Comparison of ENCODE assay signal across 19 cellular contexts in the genomic region with DNA sequence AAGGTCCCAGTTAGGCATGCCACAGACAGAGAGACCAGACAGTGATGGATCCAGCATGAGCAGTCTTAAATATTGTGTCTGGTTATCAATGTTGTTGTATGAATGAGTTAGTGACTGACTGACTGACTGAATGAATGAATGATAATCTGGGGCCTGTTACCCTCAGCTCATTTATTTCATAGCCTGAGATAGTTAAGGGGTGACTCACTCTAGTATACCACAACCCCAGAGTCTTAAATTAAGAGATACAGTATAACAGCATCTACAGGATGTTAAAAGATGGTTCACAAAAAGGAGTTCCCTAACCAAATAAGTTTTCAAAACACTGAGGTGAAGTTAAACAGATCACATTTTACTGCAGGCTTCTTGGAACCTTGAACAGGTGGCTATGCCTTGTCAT.
DNase-seq lines count a peak whose midpoint lies in the region; ATAC-seq and TF ChIP-seq lines count a peak whose summit lies in the region.
"Had no signal": no experiment of that assay in that cellular context is flagged by ENCODE, and none has a peak within 500 bp of the region (broad histone marks: within the 10 kb centered on the region; RNA-seq: fewer than 3 reads in every experiment).

No MANE protein-coding gene starts in this region.

- no peak for TF ChIP-seq CTCF in SK-N-SH (IDR thresholded peaks at IDR 0.05)

- POLR2A ChIA-PET in SK-N-SH (lab: Yijun Ruan, JAX), result no interaction called here

- no peaks in the 10 kb centered on the region for H3F3A ChIP-seq in SK-N-SH (replicated peaks; ENCODE audit: insufficient read depth)

- CTCF ChIA-PET in SK-N-SH (lab: Yijun Ruan, JAX), result no interaction called here

- H3K4me1 ChIP-seq in SK-N-SH (ENCODE audit: control insufficient read depth in 1 of 2, insufficient read depth in 2 of 2, low read depth in 1 of 2, low read length in 1 of 2), result no peaks in the 10 kb centered on the region; a peak in 1 of 4 replicates
- H3K4me1 ChIP-seq: BLaER1 treated with 17β-estradiol and CSF1 and Interleukin-3, amounts not matched to agents 10 nM and 100 nM had no signal

- H3K27ac ChIP-seq in SK-N-SH (ENCODE audit: low read depth in 2 of 2, low read length in 1 of 2), result no peak overlapping the region
- H3K27ac ChIP-seq: 22Rv1; BLaER1 treated with 17β-estradiol and CSF1 and Interleukin-3, amounts not matched to agents 10 nM and 100 nM had no signal

- no peak overlapping the region for H3K4me3 ChIP-seq in SK-N-SH (ENCODE audit: low read depth in 2 of 2, low read length in 1 of 2)
- H3K4me3 ChIP-seq: BLaER1 treated with 17β-estradiol and CSF1 and Interleukin-3, amounts not matched to agents 10 nM and 100 nM had no signal

- DNase-seq in SK-N-SH (no peak), RPMI7951 (ENCODE audit: low read depth) (peak; percentile 43), kidney glomerular epithelial cell (lab: John Stamatoyannopoulos, UW) (peak; percentile 16), sciatic nerve (ENCODE audit: low spot score) (no peak), germinal center (ENCODE audit: low spot score) (no peak), SW 1271 (lab: John Stamatoyannopoulos, UW) (no peak)
- no peak for DNase-seq in activated naive CD4-positive, alpha-beta T cell treated with Interleukin-2 at 50 U/mL for 16 hours
- DNase-seq: Calu3; CD8-positive, alpha-beta T cell; GOT3; KG1; NCI-H1417 treated with DMSO at 0.1 percent for 48 hours; NCI-H1930; NCI-H526 had no signal

- no peaks in the 10 kb centered on the region for H4K20me1 ChIP-seq in SK-N-SH (ENCODE audit: insufficient read depth)
- H4K20me1 ChIP-seq: BLaER1 treated with 17β-estradiol and CSF1 and Interleukin-3, amounts not matched to agents 10 nM and 100 nM had no signal

- H3K27me3 ChIP-seq in SK-N-SH (ENCODE audit: insufficient read depth), result no peaks in the 10 kb centered on the region
- H3K27me3 ChIP-seq: BLaER1 treated with 17β-estradiol and CSF1 and Interleukin-3, amounts not matched to agents 10 nM and 100 nM had no signal

- no peaks in the 10 kb centered on the region for H3K79me2 ChIP-seq in SK-N-SH (ENCODE audit: insufficient read depth)

- H3K9ac ChIP-seq in SK-N-SH, result no peak overlapping the region
- H3K9ac ChIP-seq: BLaER1 treated with 17β-estradiol and CSF1 and Interleukin-3, amounts not matched to agents 10 nM and 100 nM had no signal

- no peaks in the 10 kb centered on the region for H3K36me3 ChIP-seq in SK-N-SH (replicated peaks in 1 of 2; ENCODE audit: control insufficient read depth in 1 of 2, insufficient read depth in 2 of 2, low read length in 1 of 2)
- H3K36me3 ChIP-seq: BLaER1 treated with 17β-estradiol and CSF1 and Interleukin-3, amounts not matched to agents 10 nM and 100 nM had no signal

- no peak for TF ChIP-seq EP300 in SK-N-SH (IDR thresholded peaks at IDR 0.05; ENCODE audit: borderline replicate concordance in 1 of 2, low read depth in 1 of 2, low read length in 1 of 2)

- ATAC-seq in SK-N-SH treated with all-trans-retinoic acid at 6 μM for 48 hours (no peak), sciatic nerve (no peak)
- ATAC-seq: CD8-positive, alpha-beta T cell; HepG2; Panc1 had no signal

- H3K9me2 ChIP-seq in SK-N-SH, result no peaks in the 10 kb centered on the region

- no peak for TF ChIP-seq RAD21 in SK-N-SH (IDR thresholded peaks at IDR 0.05; ENCODE audit: low read length)

- intact Hi-C loops in sciatic nerve (cut with DNase I), result no loop called here

- H2AFZ ChIP-seq in SK-N-SH (ENCODE audit: low read depth), result no peak overlapping the region

- no peaks in the 10 kb centered on the region for H3K9me3 ChIP-seq in SK-N-SH
- H3K9me3 ChIP-seq: BLaER1 treated with 17β-estradiol and CSF1 and Interleukin-3, amounts not matched to agents 10 nM and 100 nM had no signal

- H3K4me2 ChIP-seq in SK-N-SH, result no peak overlapping the region
- H3K4me2 ChIP-seq: BLaER1 treated with 17β-estradiol and CSF1 and Interleukin-3, amounts not matched to agents 10 nM and 100 nM had no signal

TF ChIP-seq in SK-N-SH treated with all-trans-retinoic acid at 6 μM for 48 hours, 23 proteins besides CTCF, POLR2A, EP300 and RAD21:
- TF ChIP-seq ZNF8 (CRISPR knock-in tag; IDR thresholded peaks at IDR 0.05), result peak; percentile 58; the same call in 1 of the 2 replicates
- TF ChIP-seq RARB (CRISPR knock-in tag; IDR thresholded peaks at IDR 0.05), result no peak

TF ChIP-seq in SK-N-SH, 30 proteins besides CTCF, POLR2A, EP300 and RAD21:
- no peak for TF ChIP-seq NFIC (IDR thresholded peaks at IDR 0.05; ENCODE audit: borderline replicate concordance)
- no peak for TF ChIP-seq FOSL2 (IDR thresholded peaks at IDR 0.05; ENCODE audit: borderline replicate concordance, low read depth)
- TF ChIP-seq EZH2phosphoT487 (IDR thresholded peaks at IDR 0.05; ENCODE audit: borderline replicate concordance, low read depth), result no peak
- TF ChIP-seq POLR2AphosphoS5 (IDR thresholded peaks at IDR 0.05; ENCODE audit: low read depth, low read length), result no peak
- TF ChIP-seq, protein P1, sequence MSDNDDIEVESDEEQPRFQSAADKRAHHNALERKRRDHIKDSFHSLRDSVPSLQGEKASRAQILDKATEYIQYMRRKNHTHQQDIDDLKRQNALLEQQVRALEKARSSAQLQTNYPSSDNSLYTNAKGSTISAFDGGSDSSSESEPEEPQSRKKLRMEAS (IDR thresholded peaks at IDR 0.05; ENCODE audit: low read depth), result no peak

Comparison
In these comparisons a context has a peak if more than half of its experiments do, and no peak if none do; other contexts are left out.
1. DNase-seq: peak in RPMI7951 (single experiment) and kidney glomerular epithelial cell (single experiment); none in SK-N-SH (single experiment), sciatic nerve (single experiment), activated naive CD4-positive, alpha-beta T cell treated with Interleukin-2 at 50 U/mL for 16 hours (single experiment), germinal center (single experiment) and SW 1271 (0 of 2).